11 cellular contexts compared by ENCODE assay signal in the genomic region with DNA sequence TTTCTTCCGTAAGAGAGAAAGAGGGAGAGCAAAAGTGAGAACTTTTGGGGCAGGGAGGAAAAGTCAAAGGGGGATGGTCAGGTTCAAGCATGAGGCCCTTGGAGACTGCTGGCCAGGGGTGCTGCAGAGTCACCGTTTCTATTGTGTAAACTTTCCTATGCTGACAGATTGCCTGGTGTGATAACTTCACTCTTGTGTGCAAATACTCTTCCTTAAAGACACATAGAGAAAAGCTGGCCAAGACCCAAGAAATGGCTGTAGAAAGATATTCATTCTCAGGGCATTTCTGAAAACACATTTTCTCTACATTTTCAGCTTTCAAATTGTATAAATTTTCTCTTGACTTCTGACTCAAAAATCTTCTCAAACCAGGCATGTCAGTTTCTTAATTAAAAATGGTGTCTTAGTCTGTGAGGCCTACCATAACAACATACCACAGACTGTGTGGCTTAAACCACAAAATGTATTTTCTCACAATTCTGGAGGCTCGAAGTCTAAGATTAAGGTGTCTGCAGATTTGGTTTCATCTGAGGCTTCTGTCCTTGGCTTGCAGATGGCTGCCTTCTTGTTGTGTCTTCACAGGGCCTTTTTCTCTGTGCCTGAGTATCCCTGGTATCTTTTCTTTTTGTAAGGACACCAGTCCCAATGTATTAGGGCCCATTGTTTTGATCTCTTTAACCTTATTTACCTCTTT.
DNase-seq lines count a peak whose midpoint lies in the region; ATAC-seq, FAIRE-seq and TF ChIP-seq lines count a peak whose summit lies in the region.
"Had no signal": no experiment of that assay in that cellular context is flagged by ENCODE, and none has a peak within 500 bp of the region (broad histone marks: within the 10 kb centered on the region; RNA-seq: fewer than 3 reads in every experiment).

No MANE protein-coding gene starts in this region.

- DNase-seq in SJSA1 (ENCODE audit: low read depth in 1 of 2, low spot score in 2 of 2) (peak in 1 of 2 experiments; percentile 17), fibroblast of lung (ENCODE audit: low read depth in 2 of 2) (peak; percentile 36 to 83), small intestine (peak; percentile 52), sciatic nerve (ENCODE audit: low spot score) (no peak)
- no peak for DNase-seq in stimulated activated CD4-positive, alpha-beta T cell treated with anti-CD3 and anti-CD28 coated beads, Interleukin-12 subunit alpha, Interleukin-12 subunit beta, amount 100 ng/mL, for 4 hours
- DNase-seq: NCI-H1694 treated with DMSO at 0.1 percent for 48 hours; stimulated activated CD4-positive, alpha-beta T cell treated with anti-CD3 and anti-CD28 coated beads, Interleukin-4, amount 100 ng/mL, for 24 hours; T-helper 9 cell had no signal

- CTCF ChIA-PET in HEK293 (lab: Yijun Ruan, JAX): interaction anchor here (0.6 kb wide), 2 partner anchors 13 to 71 kb away, joined by 3 read pairs; no protein-coding TSS in a partner anchor

- no peak for FAIRE-seq in small intestine (lab: Jason Lieb, UNC)

- no peak overlapping the region for H3K27ac ChIP-seq in HEK293 (ENCODE audit: extremely low read depth, low read depth, low read length)
- peak overlapping the region; percentile 60 for H3K27ac ChIP-seq in SJSA1
- H3K27ac ChIP-seq in fibroblast of lung (ENCODE audit: insufficient read depth, low read length): no peak overlapping the region
- H3K27ac ChIP-seq in small intestine (ENCODE audit: low read depth in 1 of 2, low read length in 1 of 2): peak overlapping the region in 1 of 2 donors; percentile 44

- TF ChIP-seq CTCF in HEK293 (tag by site-specific recombination; IDR thresholded peaks at IDR 0.05) (no peak), fibroblast of lung (conservative IDR thresholded peaks at IDR 0.05 in 1 of 2, IDR thresholded peaks at IDR 0.05 in 1 of 2; ENCODE audit: low read depth in 1 of 2, low read length in 2 of 2) (no peak)

- peaks cover 9% of the 10 kb centered on the region for H3K4me1 ChIP-seq in HEK293 (ENCODE audit: control insufficient read depth, insufficient read depth, low read length)
- H3K4me1 ChIP-seq in SJSA1 (replicated peaks): peaks cover 20% of the 10 kb centered on the region
- H3K4me1 ChIP-seq in fibroblast of lung (ENCODE audit: control insufficient read depth, extremely low read depth, insufficient read depth, low read length): peaks cover 4% of the 10 kb centered on the region
- no peaks in the 10 kb centered on the region for H3K4me1 ChIP-seq in small intestine (ENCODE audit: control insufficient read depth in 2 of 2, insufficient read depth in 1 of 2, low read depth in 1 of 2, low read length in 1 of 2)

- ATAC-seq in GM19452 (IDR thresholded peaks at IDR 0.05; ENCODE audit: unreplicated experiment): no peak
- no peak for ATAC-seq in HG03280 (IDR thresholded peaks at IDR 0.05; ENCODE audit: unreplicated experiment)
- no peak for ATAC-seq in sciatic nerve

- H3K9me3 ChIP-seq in HEK293 (ENCODE audit: control insufficient read depth, insufficient read depth, low read depth, low read length) (no peaks in the 10 kb centered on the region), SJSA1 (replicated peaks) (no peaks in the 10 kb centered on the region), fibroblast of lung (ENCODE audit: control insufficient read depth, insufficient read depth, low read depth, low read length) (no peaks in the 10 kb centered on the region), small intestine (ENCODE audit: control insufficient read depth, low read depth) (no peaks in the 10 kb centered on the region)

- POLR2A ChIA-PET in HEK293 (lab: Yijun Ruan, JAX): no interaction called here

- no peak overlapping the region for H3K4me2 ChIP-seq in fibroblast of lung (ENCODE audit: extremely low read depth, insufficient read depth, low read length)

- no peaks in the 10 kb centered on the region for H3K36me3 ChIP-seq in HEK293 (ENCODE audit: control insufficient read depth in 2 of 2, insufficient read depth in 1 of 2, low read length in 2 of 2)
- no peaks in the 10 kb centered on the region for H3K36me3 ChIP-seq in SJSA1
- H3K36me3 ChIP-seq in fibroblast of lung (ENCODE audit: control insufficient read depth, insufficient read depth, low read length): no peaks in the 10 kb centered on the region
- H3K36me3 ChIP-seq in small intestine (ENCODE audit: control insufficient read depth in 2 of 2, insufficient read depth in 2 of 2, low read length in 2 of 2): no peaks in the 10 kb centered on the region

- WGBS in small intestine, 3 donors: 49 to 66% (median 59%) methylated on average over 3 of the region's 3 CpGs

- H3K4me3 ChIP-seq in HEK293 (ENCODE audit: low read depth, low read length) (no peak overlapping the region), SJSA1 (no peak overlapping the region), fibroblast of lung (replicated peaks in 1 of 4; ENCODE audit: control extremely low read depth in 1 of 4, insufficient read depth in 1 of 4, low read depth in 3 of 4, low read length in 4 of 4) (no peak overlapping the region), small intestine (ENCODE audit: low read depth in 1 of 2, low read length in 2 of 2) (no peak overlapping the region)

- H2AFZ ChIP-seq in fibroblast of lung (ENCODE audit: low read length): no peak overlapping the region

- H3K9ac ChIP-seq in fibroblast of lung (ENCODE audit: insufficient read depth, low read length): no peak overlapping the region

- H3K27me3 ChIP-seq in SJSA1 (replicated peaks) (no peaks in the 10 kb centered on the region), fibroblast of lung (ENCODE audit: control insufficient read depth, insufficient read depth, low read length) (no peaks in the 10 kb centered on the region), small intestine (ENCODE audit: control insufficient read depth in 2 of 2, insufficient read depth in 2 of 2, low read length in 2 of 2) (no peaks in the 10 kb centered on the region)

- no peaks in the 10 kb centered on the region for H3K79me2 ChIP-seq in fibroblast of lung (ENCODE audit: control insufficient read depth, insufficient read depth, low read length)

- no peaks in the 10 kb centered on the region for H4K20me1 ChIP-seq in fibroblast of lung (ENCODE audit: control insufficient read depth, extremely low read depth, insufficient read depth, low read length)

- intact Hi-C loops in sciatic nerve (cut with DNase I): loop anchor here (5.0 kb wide), 1 partner anchor 333 kb away; no protein-coding TSS in a partner anchor

TF ChIP-seq in HEK293, 187 proteins besides CTCF, POLR2A, EP300 and RAD21:
- TF ChIP-seq PRDM1 (tag by site-specific recombination; IDR thresholded peaks at IDR 0.05): 0 out of 2 replicates have a peak, but pooled peaks have one; percentile 41
- TF ChIP-seq, protein P1, sequence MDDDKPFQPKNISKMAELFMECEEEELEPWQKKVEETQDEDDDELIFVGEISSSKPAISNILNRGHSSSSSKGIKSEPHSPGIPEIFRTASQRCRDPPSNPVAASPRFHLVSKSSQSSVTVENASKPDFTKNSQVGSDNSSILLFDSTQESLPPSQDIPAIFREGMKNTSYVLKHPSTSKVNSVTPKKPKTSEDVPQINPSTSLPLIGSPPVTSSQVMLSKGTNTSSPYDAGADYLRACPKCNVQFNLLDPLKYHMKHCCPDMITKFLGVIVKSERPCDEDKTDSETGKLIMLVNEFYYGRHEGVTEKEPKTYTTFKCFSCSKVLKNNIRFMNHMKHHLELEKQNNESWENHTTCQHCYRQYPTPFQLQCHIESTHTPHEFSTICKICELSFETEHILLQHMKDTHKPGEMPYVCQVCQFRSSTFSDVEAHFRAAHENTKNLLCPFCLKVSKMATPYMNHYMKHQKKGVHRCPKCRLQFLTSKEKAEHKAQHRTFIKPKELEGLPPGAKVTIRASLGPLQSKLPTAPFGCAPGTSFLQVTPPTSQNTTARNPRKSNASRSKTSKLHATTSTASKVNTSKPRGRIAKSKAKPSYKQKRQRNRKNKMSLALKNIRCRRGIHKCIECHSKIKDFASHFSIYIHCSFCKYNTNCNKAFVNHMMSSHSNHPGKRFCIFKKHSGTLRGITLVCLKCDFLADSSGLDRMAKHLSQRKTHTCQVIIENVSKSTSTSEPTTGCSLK (tag by site-specific recombination; IDR thresholded peaks at IDR 0.05): no peak
TF ChIP-seq in HEK293: peak in this region for 1.

Comparison
In these comparisons a context has a peak if more than half of its experiments do, and no peak if none do; other contexts are left out.
1. DNase-seq: peak in fibroblast of lung (2 of 2) and small intestine (single experiment); none in sciatic nerve (single experiment) and stimulated activated CD4-positive, alpha-beta T cell treated with anti-CD3 and anti-CD28 coated beads, Interleukin-12 subunit alpha, Interleukin-12 subunit beta, amount 100 ng/mL, for 4 hours (single experiment).